In genomic region chr21:42193131-42193671, GRCh38 we compare ENCODE assay signal across 10 cellular contexts. TPM values are rescaled to one million over a fixed set of nuclear protein-coding genes. Genes with fewer than 3 reads are reported as not detected.
DNase-seq lines count a peak whose midpoint lies in the region; ATAC-seq and TF ChIP-seq lines count a peak whose summit lies in the region.
"Had no signal": no experiment of that assay in that cellular context is flagged by ENCODE, and none has a peak within 500 bp of the region (broad histone marks: within the 10 kb centered on the region; RNA-seq: fewer than 3 reads in every experiment).

No MANE protein-coding gene starts in this region.

- ATAC-seq in esophagus mucosa (peak; percentile 43), GM19351 (IDR thresholded peaks at IDR 0.05; ENCODE audit: unreplicated experiment) (no peak)

- peaks cover 8% of the 10 kb centered on the region for H3K27me3 Mint-ChIP-seq in chondrocyte (ENCODE audit: low read depth)

- no peak overlapping the region for H3K27ac Mint-ChIP-seq in chondrocyte (ENCODE audit: unreplicated experiment)

- peaks cover 2% of the 10 kb centered on the region for H3K36me3 Mint-ChIP-seq in chondrocyte (ENCODE audit: low read depth)

- TF ChIP-seq CTCF in chondrocyte (IDR thresholded peaks at IDR 0.05): no peak

- peak; percentile 23 for DNase-seq in NCI-H82 (lab: John Stamatoyannopoulos, UW)
- DNase-seq in NCI-H82 treated with DMSO at 0.1 percent for 48 hours (lab: John Stamatoyannopoulos, UW; ENCODE audit: unreplicated experiment): no peak
- peak; percentile 44 for DNase-seq in activated T-helper 1 cell treated with Interleukin-2 at 50 U/mL for 16 hours (ENCODE audit: low read depth)
- peak; percentile 34 to 49 for DNase-seq in stimulated activated CD8-positive, alpha-beta memory T cell treated with anti-CD3 and anti-CD28 coated beads, Interleukin-7, amount 100 ng/mL, for 4 hours (ENCODE audit: low read depth in 2 of 2)
- no peak for DNase-seq in chondrocyte (ENCODE audit: low spot score)
- DNase-seq in EL: no peak
- DNase-seq: NCI-H1694 treated with DMSO at 0.1 percent for 48 hours, posterior cingulate gyrus had no signal

- H3K4me1 Mint-ChIP-seq in chondrocyte (ENCODE audit: low read depth): peaks cover 8% of the 10 kb centered on the region

- no peak overlapping the region for H3K4me3 Mint-ChIP-seq in chondrocyte (ENCODE audit: unreplicated experiment)

- H3K9me3 Mint-ChIP-seq in chondrocyte (ENCODE audit: low read depth): peaks cover 5% of the 10 kb centered on the region

RNA-seq across cellular contexts. Expression of gene ABCG1, which starts 25.7 kb away (rescaled TPM):
- total RNA-seq in esophagus mucosa (4.2 TPM), chondrocyte (0.51 to 1.6 TPM (median 1.6 TPM) in 3 replicates)

Comparison
In these comparisons a context has a peak if more than half of its experiments do, and no peak if none do; other contexts are left out.
1. DNase-seq: peak in NCI-H82 (single experiment), activated T-helper 1 cell treated with Interleukin-2 at 50 U/mL for 16 hours (single experiment) and stimulated activated CD8-positive, alpha-beta memory T cell treated with anti-CD3 and anti-CD28 coated beads, Interleukin-7, amount 100 ng/mL, for 4 hours (2 of 2); none in NCI-H82 treated with DMSO at 0.1 percent for 48 hours (single experiment), chondrocyte (single experiment) and EL (single experiment).